ENCODE assay signal across 1 cellular context in the genomic region with DNA sequence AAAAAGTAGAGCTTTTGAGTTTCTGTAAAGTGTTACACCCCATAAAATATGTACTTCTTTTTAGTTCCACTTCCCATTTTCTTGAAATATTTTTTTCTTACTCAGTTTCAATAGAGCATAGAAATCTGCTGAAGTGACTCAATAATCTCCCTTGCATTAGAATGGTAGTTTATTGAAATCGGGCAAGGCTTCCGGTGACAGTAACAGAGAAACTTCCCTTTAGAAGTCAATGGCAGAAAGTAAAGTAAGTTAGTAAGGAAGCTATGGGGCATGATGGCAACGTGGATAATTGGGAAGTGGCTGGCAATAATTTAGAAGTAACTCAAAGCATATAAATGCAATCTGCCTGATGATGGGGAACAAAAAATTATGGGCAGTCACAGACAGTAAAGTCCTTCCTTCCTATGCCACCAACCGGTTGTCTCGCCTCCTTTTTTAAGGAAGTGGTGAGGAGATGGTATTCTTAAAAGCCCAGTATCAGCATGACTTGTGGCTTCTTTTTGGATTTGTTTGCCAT.
TF ChIP-seq lines count a peak whose summit lies in the region.

No MANE protein-coding gene starts in this region.

TF ChIP-seq in GM23338, 12 proteins besides CTCF, POLR2A, EP300 and RAD21 (continued from another document):
- TF ChIP-seq ZNF114 (CRISPR knock-in tag; IDR thresholded peaks at IDR 0.05), result no peak
- no peak for TF ChIP-seq JUNB (IDR thresholded peaks at IDR 0.05; ENCODE audit: unreplicated experiment)
- TF ChIP-seq EZH2 (IDR thresholded peaks at IDR 0.05; ENCODE audit: low read depth, unreplicated experiment), result no peak
- TF ChIP-seq, protein P1, sequence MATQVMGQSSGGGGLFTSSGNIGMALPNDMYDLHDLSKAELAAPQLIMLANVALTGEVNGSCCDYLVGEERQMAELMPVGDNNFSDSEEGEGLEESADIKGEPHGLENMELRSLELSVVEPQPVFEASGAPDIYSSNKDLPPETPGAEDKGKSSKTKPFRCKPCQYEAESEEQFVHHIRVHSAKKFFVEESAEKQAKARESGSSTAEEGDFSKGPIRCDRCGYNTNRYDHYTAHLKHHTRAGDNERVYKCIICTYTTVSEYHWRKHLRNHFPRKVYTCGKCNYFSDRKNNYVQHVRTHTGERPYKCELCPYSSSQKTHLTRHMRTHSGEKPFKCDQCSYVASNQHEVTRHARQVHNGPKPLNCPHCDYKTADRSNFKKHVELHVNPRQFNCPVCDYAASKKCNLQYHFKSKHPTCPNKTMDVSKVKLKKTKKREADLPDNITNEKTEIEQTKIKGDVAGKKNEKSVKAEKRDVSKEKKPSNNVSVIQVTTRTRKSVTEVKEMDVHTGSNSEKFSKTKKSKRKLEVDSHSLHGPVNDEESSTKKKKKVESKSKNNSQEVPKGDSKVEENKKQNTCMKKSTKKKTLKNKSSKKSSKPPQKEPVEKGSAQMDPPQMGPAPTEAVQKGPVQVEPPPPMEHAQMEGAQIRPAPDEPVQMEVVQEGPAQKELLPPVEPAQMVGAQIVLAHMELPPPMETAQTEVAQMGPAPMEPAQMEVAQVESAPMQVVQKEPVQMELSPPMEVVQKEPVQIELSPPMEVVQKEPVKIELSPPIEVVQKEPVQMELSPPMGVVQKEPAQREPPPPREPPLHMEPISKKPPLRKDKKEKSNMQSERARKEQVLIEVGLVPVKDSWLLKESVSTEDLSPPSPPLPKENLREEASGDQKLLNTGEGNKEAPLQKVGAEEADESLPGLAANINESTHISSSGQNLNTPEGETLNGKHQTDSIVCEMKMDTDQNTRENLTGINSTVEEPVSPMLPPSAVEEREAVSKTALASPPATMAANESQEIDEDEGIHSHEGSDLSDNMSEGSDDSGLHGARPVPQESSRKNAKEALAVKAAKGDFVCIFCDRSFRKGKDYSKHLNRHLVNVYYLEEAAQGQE (IDR thresholded peaks at IDR 0.05; ENCODE audit: unreplicated experiment), result no peak
